19 cellular contexts compared by ENCODE assay signal in genomic region chr6:157529654-157530039, GRCh38.
"Had no signal": no experiment of that assay in that cellular context is flagged by ENCODE, and none has a peak within 500 bp of the region (broad histone marks: within the 10 kb centered on the region; RNA-seq: fewer than 3 reads in every experiment).

No MANE protein-coding gene starts in this region.

- H3K4me3 ChIP-seq: breast epithelium, lower lobe of right lung, skin epidermis, transverse colon had no signal

- H3K4me1 ChIP-seq: breast epithelium had no signal

- DNase-seq: activated CD4-positive, CD25-positive, alpha-beta regulatory T cell treated with anti-CD3 and anti-CD28 coated beads, Interleukin-2, amount 50 U/mL, for 72 hours; activated naive CD4-positive, alpha-beta T cell treated with Interleukin-2 at 50 U/mL for 16 hours; cerebellar nuclear complex; effector memory CD4-positive, alpha-beta T cell; head of caudate nucleus; left cardiac atrium; lower lobe of right lung; midbrain; posterior cingulate gyrus; stimulated activated CD4-positive, alpha-beta T cell treated with anti-CD3 and anti-CD28 coated beads, Interleukin-4, amount 100 ng/mL, for 4 hours; stimulated activated CD8-positive, alpha-beta memory T cell treated with anti-CD3 and anti-CD28 coated beads, Interleukin-4, amount 100 ng/mL, for 48 hours; stimulated activated naive CD4-positive, alpha-beta T cell treated with Interleukin-2 at 50 U/mL for 16 hours; T-helper 1 cell; T1000; transverse colon had no signal

- ATAC-seq: activated T-helper 17 cell treated with anti-CD3 and anti-CD28 coated beads, Interleukin-2, amount 50 U/mL, for 72 hours; lower lobe of right lung had no signal

- H3K36me3 ChIP-seq: breast epithelium, lower lobe of right lung, transverse colon had no signal

- H3K9me3 ChIP-seq: breast epithelium, lower lobe of right lung, transverse colon had no signal

- H3K27me3 ChIP-seq: breast epithelium, transverse colon had no signal

- H3K27ac ChIP-seq: breast epithelium, epithelial cell of prostate, lower lobe of right lung, skin epidermis, transverse colon had no signal
